Comparison of ENCODE assay signal across 8 cellular contexts in the genomic region with DNA sequence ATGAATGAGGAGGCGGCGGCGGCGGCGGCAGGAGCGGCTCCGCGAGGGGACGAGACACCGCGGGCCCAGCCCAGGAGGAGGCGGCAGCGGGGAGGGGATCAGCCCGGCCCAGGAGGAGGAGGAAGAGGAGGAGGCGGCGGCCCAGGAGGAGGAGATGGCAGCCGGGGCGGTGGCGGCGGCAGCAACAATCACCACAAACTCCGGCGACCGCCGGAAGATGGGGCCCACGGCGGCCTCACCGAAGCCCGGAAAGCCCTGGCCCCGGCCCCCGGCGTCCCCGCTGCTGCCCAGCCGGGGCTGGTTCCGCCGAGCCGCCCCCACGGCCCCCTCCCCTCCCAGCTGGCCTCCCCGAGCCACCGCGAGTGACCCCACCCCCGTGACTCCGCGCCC. TPM values are rescaled to one million over a fixed set of nuclear protein-coding genes. Genes with fewer than 3 reads are reported as not detected.
DNase-seq lines count a peak whose midpoint lies in the region; ATAC-seq and TF ChIP-seq lines count a peak whose summit lies in the region.
"Not testable (repeated sequence)": the region's sequence is repeated elsewhere in the genome, so short reads cannot be mapped to it uniquely, and the experiment has no call there.

No MANE protein-coding gene starts in this region.

- H4K8ac ChIP-seq in mesenchymal stem cell (ENCODE audit: low read length) = not testable (repeated sequence)

- not testable (repeated sequence) for H3K9me2 ChIP-seq in PC-3 (replicated peaks; ENCODE audit: low read length)

- ATAC-seq in CD4-positive, CD25-positive, alpha-beta regulatory T cell (ENCODE audit: low read depth in 2 of 2) = peak; percentile 66 to 72
- ATAC-seq in GM21360 (IDR thresholded peaks at IDR 0.05; ENCODE audit: unreplicated experiment) = peak; percentile 48
- peak; percentile 61 for ATAC-seq in HG03432 (IDR thresholded peaks at IDR 0.05; ENCODE audit: unreplicated experiment)
- peak; percentile 74 for ATAC-seq in PC-3

- H2BK15ac ChIP-seq in mesenchymal stem cell (ENCODE audit: low read depth, poor library complexity, severe bottlenecking) = not testable (repeated sequence)

- not testable (repeated sequence) for H3K23ac ChIP-seq in mesenchymal stem cell (ENCODE audit: low read length in 2 of 2)

- H3K4me1 Mint-ChIP-seq in CD4-positive, CD25-positive, alpha-beta regulatory T cell = peaks cover 28 to 60% (median 44%) of the 10 kb centered on the region in 4 donors
- H3K4me1 Mint-ChIP-seq in endodermal cell = peaks cover 25% of the 10 kb centered on the region

- BruUV-seq in PC-3 (replicated peaks; lab: Mats Ljungman, UMichigan) = not testable (repeated sequence)

- peaks cover 10% of the 10 kb centered on the region for H3K36me3 Mint-ChIP-seq in CD4-positive, CD25-positive, alpha-beta regulatory T cell
- H3K36me3 Mint-ChIP-seq in endodermal cell (ENCODE audit: low read depth) = peaks cover 10% of the 10 kb centered on the region

- H3K4me3 Mint-ChIP-seq in CD4-positive, CD25-positive, alpha-beta regulatory T cell = peak overlapping the region; percentile 5 to 95 (median 70)
- H3K4me3 Mint-ChIP-seq in endodermal cell = peak overlapping the region; percentile 91

- not testable (repeated sequence) for H2BK12ac ChIP-seq in mesenchymal stem cell (ENCODE audit: low read length in 2 of 2)

- not testable (repeated sequence) for H3K9me3 Mint-ChIP-seq in CD4-positive, CD25-positive, alpha-beta regulatory T cell; endodermal cell

- H3K9ac ChIP-seq in PC-3 (ENCODE audit: low read length); endodermal cell (ENCODE audit: extremely low read depth, low read length, poor library complexity, severe bottlenecking): not testable (repeated sequence)
- peak overlapping the region; percentile 40 for H3K9ac ChIP-seq in mesenchymal stem cell (ENCODE audit: low read length)

- not testable (repeated sequence) for H3K4me2 ChIP-seq in PC-3 (ENCODE audit: low read length); mesenchymal stem cell (ENCODE audit: low read length, poor library complexity, severe bottlenecking)

- not testable (repeated sequence) for TF ChIP-seq CTCF in PC-3 (conservative IDR thresholded peaks at IDR 0.05; ENCODE audit: low read depth, low read length); endodermal cell (conservative IDR thresholded peaks at IDR 0.05)

- not testable (repeated sequence) for H3K36me3 ChIP-seq in CD4-positive, CD25-positive, alpha-beta regulatory T cell (ENCODE audit: control insufficient read depth, insufficient read depth, low read length); PC-3 (ENCODE audit: low read depth, low read length); endodermal cell (ENCODE audit: control insufficient read depth, insufficient read depth, low read length); mesenchymal stem cell (ENCODE audit: control insufficient read depth in 1 of 2, insufficient read depth in 2 of 2, low read depth in 1 of 2, low read length in 2 of 2)

- H3K27ac Mint-ChIP-seq in CD4-positive, CD25-positive, alpha-beta regulatory T cell; endodermal cell: not testable (repeated sequence)

- H3K27me3 ChIP-seq in CD4-positive, CD25-positive, alpha-beta regulatory T cell (ENCODE audit: control insufficient read depth, insufficient read depth, low read length); PC-3 (ENCODE audit: low read length); endodermal cell (ENCODE audit: control insufficient read depth, insufficient read depth, low read length, poor library complexity, severe bottlenecking); mesenchymal stem cell (ENCODE audit: control insufficient read depth in 1 of 2, insufficient read depth in 1 of 2, low read length in 2 of 2): not testable (repeated sequence)

- H2BK120ac ChIP-seq in mesenchymal stem cell (ENCODE audit: low read depth, low read length) = peak overlapping the region; percentile 50

- intact Hi-C loops in PC-3 (cut with micrococcal nuclease) = not testable (repeated sequence)

- POLR2A ChIA-PET in PC-3 (lab: Charles Lee; ENCODE audit: unreplicated experiment) = interaction anchor here (0.6 kb wide), 1 partner anchor 29 kb away, joined by 3 read pairs; a partner anchor contains a TSS

- not testable (repeated sequence) for H3K14ac ChIP-seq in mesenchymal stem cell (ENCODE audit: low read length in 2 of 2)

- CTCF ChIA-PET in PC-3 (lab: Charles Lee) = not testable (repeated sequence)

- peak overlapping the region; percentile 80 for H3K27ac ChIP-seq in CD4-positive, CD25-positive, alpha-beta regulatory T cell (ENCODE audit: insufficient read depth, low read length, poor library complexity, severe bottlenecking)
- not testable (repeated sequence) for H3K27ac ChIP-seq in PC-3 (ENCODE audit: low read length); endodermal cell (ENCODE audit: low read depth, low read length); mesenchymal stem cell (ENCODE audit: low read length, poor library complexity, severe bottlenecking)

- not testable (repeated sequence) for H3K4ac ChIP-seq in mesenchymal stem cell (ENCODE audit: low read depth in 1 of 2, low read length in 2 of 2)

- H3K27me3 Mint-ChIP-seq in CD4-positive, CD25-positive, alpha-beta regulatory T cell; endodermal cell (ENCODE audit: insufficient read depth): not testable (repeated sequence)

- H3F3A ChIP-seq in PC-3 (ENCODE audit: low read length, unreplicated experiment) = not testable (repeated sequence)

- not testable (repeated sequence) for H2AK5ac ChIP-seq in mesenchymal stem cell (ENCODE audit: low read length, severe bottlenecking)

- H3K18ac ChIP-seq in mesenchymal stem cell (ENCODE audit: low read depth in 1 of 2, low read length in 2 of 2) = peak overlapping the region in 1 of 2 experiments; percentile 49

- H4K20me1 ChIP-seq in PC-3 (ENCODE audit: low read length) = peaks cover 40% of the 10 kb centered on the region

- 0% methylated on average over 13 of the region's 43 CpGs; no CpG with 5 or more reads in 1 of the 2 experiments for WGBS in endodermal cell (ENCODE audit: insufficient coverage in 1 of 2, insufficient read length in 1 of 2), 2 experiments
- WGBS in mesenchymal stem cell = no CpG with 5 or more reads among the region's 43 CpGs

- peak; percentile 58 to 80 (median 75) for DNase-seq in CD4-positive, CD25-positive, alpha-beta regulatory T cell
- DNase-seq in PC-3 = peak; percentile 32
- DNase-seq in activated CD8-positive, alpha-beta memory T cell treated with anti-CD3 and anti-CD28 coated beads, Interleukin-2, amount 50 U/mL, for 4 hours = peak; percentile 62
- DNase-seq in endodermal cell = not testable (repeated sequence)
- peak; percentile 68 for DNase-seq in mesenchymal stem cell
- DNase-seq in stimulated activated CD4-positive, alpha-beta T cell treated with anti-CD3 and anti-CD28 coated beads, TNF-alpha, amount 100 ng/mL, for 1 hour (ENCODE audit: low read depth in 3 of 3, low spot score in 1 of 3) = peak; percentile 28 to 45 (median 37)

- peaks cover 44% of the 10 kb centered on the region for H3K4me1 ChIP-seq in CD4-positive, CD25-positive, alpha-beta regulatory T cell (ENCODE audit: control insufficient read depth, insufficient read depth, low read length, poor library complexity, severe bottlenecking)
- peaks cover 27% of the 10 kb centered on the region; the same call in 1 of the 2 replicates for H3K4me1 ChIP-seq in PC-3 (ENCODE audit: insufficient read depth, low read length)
- H3K4me1 ChIP-seq in endodermal cell (ENCODE audit: control insufficient read depth, insufficient read depth, low read length); mesenchymal stem cell (ENCODE audit: control insufficient read depth, insufficient read depth, low read depth, low read length): not testable (repeated sequence)

- not testable (repeated sequence) for H2BK5ac ChIP-seq in mesenchymal stem cell (ENCODE audit: low read depth, low read length, poor library complexity, severe bottlenecking)

- peaks cover 45% of the 10 kb centered on the region for H3K79me2 ChIP-seq in PC-3 (ENCODE audit: low read length)

- H3K79me1 ChIP-seq in mesenchymal stem cell (replicated peaks; ENCODE audit: low read length, poor library complexity, severe bottlenecking) = not testable (repeated sequence)

- not testable (repeated sequence) for H2AFZ ChIP-seq in PC-3 (ENCODE audit: low read length); mesenchymal stem cell (ENCODE audit: low read depth, low read length)

- H3K9me3 ChIP-seq in CD4-positive, CD25-positive, alpha-beta regulatory T cell (ENCODE audit: control insufficient read depth in 2 of 2, low read length in 2 of 2); PC-3 (ENCODE audit: low read length); endodermal cell (ENCODE audit: control insufficient read depth, low read length); mesenchymal stem cell (ENCODE audit: control insufficient read depth, low read length): not testable (repeated sequence)

- H4K91ac ChIP-seq in mesenchymal stem cell (ENCODE audit: low read length) = not testable (repeated sequence)

- not testable (repeated sequence) for H3K4me3 ChIP-seq in CD4-positive, CD25-positive, alpha-beta regulatory T cell (ENCODE audit: low read depth, low read length); endodermal cell (ENCODE audit: low read length)
- H3K4me3 ChIP-seq in PC-3 (ENCODE audit: low read length) (peak overlapping the region; percentile 51), mesenchymal stem cell (ENCODE audit: insufficient read depth in 1 of 2, low read depth in 1 of 2, low read length in 2 of 2) (peak overlapping the region in 1 of 2 experiments; percentile 81)

RNA-seq across cellular contexts. Expression of a gene that starts 0.5 kb away (rescaled TPM):
- total RNA-seq in CD4-positive, CD25-positive, alpha-beta regulatory T cell = 54.2 TPM
- 10 to 100 TPM; 26.2 to 44.8 (median 37.9) TPM for polyA plus RNA-seq in CD4-positive, CD25-positive, alpha-beta regulatory T cell
- total RNA-seq in PC-3 (2014; rRNA removed) (49.5 and 59.9 TPM in 2 replicates), endodermal cell (10 to 100 TPM; 40.2 to 52.0 TPM)
- 46.3 TPM for polyA plus RNA-seq in endodermal cell (2013, experiment 1 of 2)
- polyA plus RNA-seq in endodermal cell (2013, experiment 2 of 2) = 50.3 TPM
- 27.2 TPM for polyA plus RNA-seq in mesenchymal stem cell (2013, experiment 1 of 2)
- 28.3 TPM for polyA plus RNA-seq in mesenchymal stem cell (2013, experiment 2 of 2)

RNA-seq across cellular contexts. Expression of a gene that starts 29.3 kb away (rescaled TPM):
- total RNA-seq in CD4-positive, CD25-positive, alpha-beta regulatory T cell = 39.4 TPM
- polyA plus RNA-seq in CD4-positive, CD25-positive, alpha-beta regulatory T cell = 100 to 1,000 TPM; 202 to 240 (median 210) TPM
- total RNA-seq in PC-3 (2014; rRNA removed) (104 and 127 TPM in 2 replicates), endodermal cell (100 to 1,000 TPM; 146 to 173 TPM)
- polyA plus RNA-seq in endodermal cell (2013, experiment 1 of 2) = 140 TPM
- 145 TPM for polyA plus RNA-seq in endodermal cell (2013, experiment 2 of 2)
- 100 TPM for polyA plus RNA-seq in mesenchymal stem cell (2013, experiment 1 of 2)
- polyA plus RNA-seq in mesenchymal stem cell (2013, experiment 2 of 2) = 104 TPM

RNA-seq across cellular contexts. Expression of a gene that starts 53.1 kb away (rescaled TPM):
- 20.2 TPM for total RNA-seq in CD4-positive, CD25-positive, alpha-beta regulatory T cell
- polyA plus RNA-seq in CD4-positive, CD25-positive, alpha-beta regulatory T cell = 10 to 100 TPM; 14.2 to 18.6 (median 15.8) TPM
- 15.5 and 21.6 TPM in 2 replicates for total RNA-seq in PC-3 (2014; rRNA removed)
- 10 to 100 TPM; 25.7 to 34.6 TPM for total RNA-seq in endodermal cell
- polyA plus RNA-seq in endodermal cell (2013, experiment 1 of 2) = 40.3 TPM
- 40.4 TPM for polyA plus RNA-seq in endodermal cell (2013, experiment 2 of 2)
- 10.8 TPM for polyA plus RNA-seq in mesenchymal stem cell (2013, experiment 1 of 2)
- 12.0 TPM for polyA plus RNA-seq in mesenchymal stem cell (2013, experiment 2 of 2)
